Comparison of ENCODE assay signal across 16 cellular contexts in genomic region chr5:80959138-80959537, GRCh38. TPM values are rescaled to one million over a fixed set of nuclear protein-coding genes. Genes with fewer than 3 reads are reported as not detected.
DNase-seq lines count a peak whose midpoint lies in the region; ATAC-seq, FAIRE-seq and TF ChIP-seq lines count a peak whose summit lies in the region.
"Had no signal": no experiment of that assay in that cellular context is flagged by ENCODE, and none has a peak within 500 bp of the region (broad histone marks: within the 10 kb centered on the region; RNA-seq: fewer than 3 reads in every experiment).

No MANE protein-coding gene starts in this region.

- H3K4me1 ChIP-seq in H1 (replicated peaks in 1 of 4; ENCODE audit: control insufficient read depth in 3 of 4, insufficient read depth in 4 of 4, low read length in 3 of 4), result peaks cover 16 to 33% (median 24%) of the 10 kb centered on the region in 4 experiments

- H3K4me1 Mint-ChIP-seq in activated CD4-positive, alpha-beta T cell treated with anti-CD3 and anti-CD28 coated beads for 36 hours, result peaks cover 60% of the 10 kb centered on the region
- H3K4me1 Mint-ChIP-seq in osteocyte (ENCODE audit: unreplicated experiment), result peaks cover 13% of the 10 kb centered on the region

- H3K36me3 ChIP-seq in H1 (ENCODE audit: control insufficient read depth in 2 of 4, insufficient read depth in 4 of 4, low read length in 3 of 4), result no peaks in the 10 kb centered on the region
- H3K36me3 ChIP-seq: heart right ventricle, ovary had no signal

- peaks cover 0 to 9% of the 10 kb centered on the region in 2 experiments; a peak in 1 of 4 replicates for H3K79me2 ChIP-seq in H1 (ENCODE audit: control insufficient read depth in 1 of 2, insufficient read depth in 2 of 2, low read length in 2 of 2)

- H4K91ac ChIP-seq in H1 (replicated peaks; ENCODE audit: insufficient read length, low read length), result peak overlapping the region; percentile 56

- peak overlapping the region; percentile 95 for H3K4ac ChIP-seq in H1 (replicated peaks; ENCODE audit: insufficient read length, low read depth, low read length)

- no peak overlapping the region for H2AFZ ChIP-seq in H1 (ENCODE audit: low read length)

- no peak overlapping the region for H3K23ac ChIP-seq in H1 (ENCODE audit: insufficient read length)

- H4K5ac ChIP-seq in H1 (ENCODE audit: insufficient read length, low read depth, low read length), result no peak overlapping the region

- peak overlapping the region; percentile 94 for H2BK20ac ChIP-seq in H1 (ENCODE audit: low read length)

- no peak overlapping the region for H3K14ac ChIP-seq in H1 (ENCODE audit: insufficient read length)

- 44% methylated on average over 8 of the region's 8 CpGs; no CpG with 5 or more reads in 1 of the 2 experiments for WGBS in H1 (ENCODE audit: extremely low coverage in 1 of 2, insufficient coverage in 1 of 2, insufficient read length in 1 of 2, insufficient replicate concordance in 2 of 2, low coverage in 1 of 2, low lambda C conversion rate in 2 of 2, missing lambda C conversion rate in 1 of 2), 2 experiments

- no peak for DNase-seq in activated CD4-positive, alpha-beta T cell treated with anti-CD3 and anti-CD28 coated beads for 36 hours
- no peak for DNase-seq in activated CD4-positive, alpha-beta T cell treated with anti-CD3 and anti-CD28 coated beads for 1 hour
- DNase-seq in NCI-H526 treated with DMSO at 0.1 percent for 48 hours (lab: John Stamatoyannopoulos, UW) (peak; percentile 87), H1 (ENCODE audit: low read depth in 1 of 2, low spot score in 2 of 2) (no peak), osteocyte (ENCODE audit: extremely low spot score, unreplicated experiment) (no peak), superior temporal gyrus (ENCODE audit: extremely low spot score) (no peak), NOMO-1 (lab: John Stamatoyannopoulos, UW; ENCODE audit: unreplicated experiment in 2 of 2) (no peak), RWPE1 (ENCODE audit: low spot score) (no peak)
- DNase-seq: heart right ventricle; NCI-H1694; ovary; stimulated activated CD4-positive, alpha-beta T cell treated with anti-CD3 and anti-CD28 coated beads, Interleukin-12 subunit alpha, Interleukin-12 subunit beta, amount 100 ng/mL, for 4 hours had no signal

- intact Hi-C loops in activated CD4-positive, alpha-beta T cell treated with anti-CD3 and anti-CD28 coated beads for 36 hours (cut with DNase I, micrococcal nuclease), result no loop called here

- peak overlapping the region; percentile 99 for H2BK12ac ChIP-seq in H1 (ENCODE audit: low read depth, low read length)

- no peaks in the 10 kb centered on the region for H3K9me3 ChIP-seq in H1 (ENCODE audit: insufficient read depth in 2 of 2, low read depth in 1 of 2, low read length in 1 of 2)
- H3K9me3 ChIP-seq: A549, heart right ventricle, ovary had no signal

- TF ChIP-seq EP300 in H1 (IDR thresholded peaks at IDR 0.05; ENCODE audit: borderline replicate concordance in 1 of 2, low read depth in 2 of 2, low read length in 2 of 2), result no peak

- H3K9me3 Mint-ChIP-seq in activated CD4-positive, alpha-beta T cell treated with anti-CD3 and anti-CD28 coated beads for 36 hours (ENCODE audit: low read depth), result no peaks in the 10 kb centered on the region
- H3K9me3 Mint-ChIP-seq in osteocyte (ENCODE audit: unreplicated experiment), result no peaks in the 10 kb centered on the region

- peak overlapping the region in 2 of 4 experiments; percentile 48 to 66; a peak in 3 of 8 replicates for H3K4me3 ChIP-seq in H1 (ENCODE audit: extremely low read depth in 1 of 4, insufficient read depth in 2 of 4, low read depth in 3 of 4, low read length in 4 of 4)
- H3K4me3 ChIP-seq: lung had no signal

- peak overlapping the region; percentile 97 for H2BK120ac ChIP-seq in H1 (replicated peaks; ENCODE audit: low read depth, low read length)

- no peak overlapping the region for H3K56ac ChIP-seq in H1 (replicated peaks; ENCODE audit: insufficient read length, low read depth, low read length)

- TF ChIP-seq CTCF in H1 (IDR thresholded peaks at IDR 0.05; ENCODE audit: control extremely low read depth in 1 of 3, insufficient read depth in 1 of 3, low read depth in 1 of 3, low read length in 3 of 3), result no peak
- TF ChIP-seq CTCF in osteocyte (IDR thresholded peaks at IDR 0.05), result no peak
- no peak for TF ChIP-seq CTCF in RWPE1 (conservative IDR thresholded peaks at IDR 0.05; ENCODE audit: low read depth)

- no peaks in the 10 kb centered on the region; the same call in 1 of the 2 replicates for H3K79me1 ChIP-seq in H1 (ENCODE audit: low read depth, low read length)

- peak overlapping the region; percentile 90 to 99 for H3K4me2 ChIP-seq in H1 (ENCODE audit: insufficient read depth in 1 of 2, low read depth in 2 of 2, low read length in 2 of 2)

- no peak for TF ChIP-seq RAD21 in H1 (IDR thresholded peaks at IDR 0.05 in 1 of 2, conservative IDR thresholded peaks at IDR 0.05 in 1 of 2; ENCODE audit: low read depth in 2 of 2, low read length in 2 of 2)

- H3K27ac ChIP-seq in H1 (ENCODE audit: low read depth, low read length) (no peak overlapping the region), RWPE1 (no peak overlapping the region)

- no peak overlapping the region for H4K8ac ChIP-seq in H1 (ENCODE audit: extremely low read depth, insufficient read depth, low read length)

- H4K20me1 ChIP-seq in H1 (replicated peaks in 1 of 2; ENCODE audit: control insufficient read depth in 1 of 2, insufficient read depth in 2 of 2, low read length in 2 of 2), result peaks cover 0 to 3% of the 10 kb centered on the region in 2 experiments

- CTCF ChIA-PET in activated CD4-positive, alpha-beta T cell treated with anti-CD3 and anti-CD28 coated beads for 36 hours (lab: Charles Lee), result interaction anchor here (1.1 to 3.2 kb wide), 2 partner anchors 23 to 148 kb away, joined by 3 to 16 read pairs; no protein-coding TSS in a partner anchor
- CTCF ChIA-PET in H1 (lab: Charles Lee; ENCODE audit: partially characterized antibody), result interaction anchor here (0.8 to 2.0 kb wide), 4 partner anchors 11 to 149 kb away, joined by 3 to 10 read pairs (median 3); no protein-coding TSS in a partner anchor
- CTCF ChIA-PET in RWPE1 (lab: Yijun Ruan, JAX), result interaction anchor here (0.6 kb wide), 2 partner anchors 68 to 1039 kb away, joined by 3 read pairs; no protein-coding TSS in a partner anchor

- TF ChIP-seq POLR2A in H1 (IDR thresholded peaks at IDR 0.05; ENCODE audit: control extremely low read depth in 1 of 2, low read depth in 2 of 2, low read length in 2 of 2), result no peak

- peak overlapping the region; percentile 84; the same call in 1 of the 2 replicates for H3K18ac ChIP-seq in H1 (ENCODE audit: extremely low read depth, low read length)

- H2BK15ac ChIP-seq in H1 (ENCODE audit: low read length), result peak overlapping the region; percentile 97; the same call in 1 of the 2 replicates

- peaks cover 17% of the 10 kb centered on the region for H3K23me2 ChIP-seq in H1 (ENCODE audit: low read depth, low read length)

- no peak overlapping the region for H3K9ac ChIP-seq in H1 (replicated peaks in 1 of 4; ENCODE audit: extremely low read depth in 1 of 4, low read depth in 3 of 4, low read length in 3 of 4)

- H2AK5ac ChIP-seq in H1 (ENCODE audit: low read depth, low read length), result peak overlapping the region; percentile 98

- peaks cover 3 to 25% (median 21%) of the 10 kb centered on the region in 4 experiments; a peak in 6 of 7 replicates for H3K27me3 ChIP-seq in H1 (replicated peaks in 1 of 4; ENCODE audit: control insufficient read depth in 3 of 4, extremely low read depth in 1 of 4, insufficient read depth in 3 of 4, low read length in 3 of 4)
- H3K27me3 ChIP-seq: ovary had no signal

- peak overlapping the region; percentile 88 for H2BK5ac ChIP-seq in H1 (ENCODE audit: low read depth, low read length)

- H3K4me3 Mint-ChIP-seq in activated CD4-positive, alpha-beta T cell treated with anti-CD3 and anti-CD28 coated beads for 36 hours, result peak overlapping the region; percentile 69
- peak overlapping the region; percentile 70 for H3K4me3 Mint-ChIP-seq in osteocyte (ENCODE audit: unreplicated experiment)

- POLR2A ChIA-PET in activated CD4-positive, alpha-beta T cell treated with anti-CD3 and anti-CD28 coated beads for 36 hours (lab: Charles Lee), result no interaction called here
- POLR2A ChIA-PET in H1 (lab: Charles Lee; ENCODE audit: partially characterized antibody) (no interaction called here), RWPE1 (lab: Yijun Ruan, JAX; ENCODE audit: low non-redundant PET) (no interaction called here)

- no peak for FAIRE-seq in H1 (lab: Jason Lieb, UNC)
- FAIRE-seq: A549, TTC549 had no signal

- no peak for ATAC-seq in activated CD4-positive, alpha-beta T cell treated with anti-CD3 and anti-CD28 coated beads for 36 hours
- ATAC-seq: A549, Right ventricle myocardium inferior had no signal

- peaks cover 5% of the 10 kb centered on the region for H3K27me3 Mint-ChIP-seq in activated CD4-positive, alpha-beta T cell treated with anti-CD3 and anti-CD28 coated beads for 36 hours
- peaks cover 74% of the 10 kb centered on the region for H3K27me3 Mint-ChIP-seq in osteocyte (ENCODE audit: unreplicated experiment)

- H3K36me3 Mint-ChIP-seq in activated CD4-positive, alpha-beta T cell treated with anti-CD3 and anti-CD28 coated beads for 36 hours (ENCODE audit: low read depth), result no peaks in the 10 kb centered on the region
- H3K36me3 Mint-ChIP-seq in osteocyte (ENCODE audit: unreplicated experiment), result peaks cover 3% of the 10 kb centered on the region

- H3K27ac Mint-ChIP-seq in activated CD4-positive, alpha-beta T cell treated with anti-CD3 and anti-CD28 coated beads for 36 hours, result peak overlapping the region; percentile 82
- H3K27ac Mint-ChIP-seq in osteocyte (ENCODE audit: unreplicated experiment), result no peak overlapping the region

TF ChIP-seq in H1, 55 proteins besides CTCF, POLR2A, EP300 and RAD21 (continues in another document):
- no peak for TF ChIP-seq HDAC2 (IDR thresholded peaks at IDR 0.05; ENCODE audit: borderline replicate concordance in 1 of 2, low read depth in 2 of 2, low read length in 2 of 2)

RNA-seq across cellular contexts. Expression of gene RASGRF2, which starts 1.0 kb away (rescaled TPM):
- total RNA-seq in activated CD4-positive, alpha-beta T cell treated with anti-CD3 and anti-CD28 coated beads for 36 hours, result 10 to 100 TPM in 1 of 2 experiments, 1 to 10 TPM in 1; 8.2 to 14.2 TPM
- total RNA-seq in H1 (2021; fragmentation: NEBNext Ultra II Directional; extraction: Animal tissue kit (Norgen Biotek cat#: 25700)), result 27.7 and 29.5 TPM in 2 replicates
- 2.6 and 4.1 TPM in 2 replicates for polyA plus RNA-seq in H1 (2011; rRNA removed)
- 4.4 TPM for polyA plus RNA-seq in H1 (2011; cell fraction: cytosol; rRNA removed)
- polyA plus RNA-seq in H1 (2011; cell fraction: nucleus; rRNA removed), result 7.7 TPM
- 3.4 to 5.4 TPM (median 4.5 TPM) in 4 replicates for polyA plus RNA-seq in H1 (2012, experiment 1 of 2)
- polyA plus RNA-seq in H1 (2012, experiment 2 of 2), result 1.3 TPM
- 13.9 TPM for polyA plus RNA-seq in H1 (2013, experiment 1 of 2)
- polyA plus RNA-seq in H1 (2013, experiment 2 of 2), result 14.2 TPM
- polyA minus RNA-seq in H1 (2011; rRNA and poly(A)+ RNA removed), result 11.6 and 15.4 TPM in 2 replicates
- polyA minus RNA-seq in H1 (2011; cell fraction: cytosol; rRNA and poly(A)+ RNA removed), result 7.6 TPM
- 22.3 TPM for polyA minus RNA-seq in H1 (2011; cell fraction: nucleus; rRNA and poly(A)+ RNA removed)
- total RNA-seq in osteocyte, result 0.05 TPM in 2 replicates
